In genomic region chr14:20305265-20306078, GRCh38 we compare ENCODE assay signal across 8 cellular contexts. TPM values are rescaled to one million over a fixed set of nuclear protein-coding genes. Genes with fewer than 3 reads are reported as not detected.
DNase-seq lines count a peak whose midpoint lies in the region; ATAC-seq, FAIRE-seq and TF ChIP-seq lines count a peak whose summit lies in the region.

TTC5 (minus strand) TSS chr14:20305951; CDS start chr14:20305937, 14 bp downstream.

- H3K27ac ChIP-seq in keratinocyte (ENCODE audit: control insufficient read depth, insufficient read depth, low read length), result peak within 1 kb of the TSS; percentile 58

- DNase-seq in AG09309 (ENCODE audit: low read depth), result peak; percentile 60
- DNase-seq in NCI-H345 (lab: John Stamatoyannopoulos, UW), result peak; percentile 87
- peak; percentile 89 for DNase-seq in activated B cell treated with CpG ODN at 0.5 μM for 24 hours
- DNase-seq in central memory CD8-positive, alpha-beta T cell (ENCODE audit: low spot score in 2 of 2), result peak; percentile 88 to 95
- no peak for DNase-seq in keratinocyte (ENCODE audit: low read depth, low spot score)
- peak; percentile 83 to 84 for DNase-seq in stimulated activated CD4-positive, alpha-beta T cell treated with anti-CD3 and anti-CD28 coated beads, Interleukin-15, amount 100 ng/mL, for 1 hour (ENCODE audit: low read depth in 1 of 2, low spot score in 1 of 2)

- peak; percentile 96 for TF ChIP-seq CTCF in AG09309 (IDR thresholded peaks at IDR 0.05; ENCODE audit: control insufficient read depth, insufficient read depth, low read depth, low read length, missing control alignments)
- TF ChIP-seq CTCF in activated B cell treated with CpG ODN at 0.5 μM for 24 hours (IDR thresholded peaks at IDR 0.05), result no peak
- TF ChIP-seq CTCF in keratinocyte (optimal IDR thresholded peaks at IDR 0.05 in 1 of 3, IDR thresholded peaks at IDR 0.05 in 1 of 3, conservative IDR thresholded peaks at IDR 0.05 in 1 of 3; ENCODE audit: extremely low read depth in 1 of 3, insufficient read depth in 2 of 3, low read length in 3 of 3), result peak; percentile 88 to 97 (median 95)

- no peaks in the 10 kb centered on the region for H3K9me1 ChIP-seq in keratinocyte (ENCODE audit: control insufficient read depth, extremely low read depth, insufficient read depth, low read length)

- no peaks in the 10 kb centered on the region for H3K36me3 ChIP-seq in keratinocyte (ENCODE audit: control insufficient read depth in 2 of 2, extremely low read depth in 1 of 2, insufficient read depth in 2 of 2, low read length in 2 of 2)

- H3K27me3 ChIP-seq in keratinocyte (ENCODE audit: control insufficient read depth, extremely low read depth, insufficient read depth, low read length), result no peaks in the 10 kb centered on the region

- peak; percentile 56 for TF ChIP-seq POLR2A in GM18951 (IDR thresholded peaks at IDR 0.05; ENCODE audit: extremely low read depth, insufficient read depth, insufficient read length)

- no peaks in the 10 kb centered on the region for H4K20me1 ChIP-seq in keratinocyte (ENCODE audit: control insufficient read depth, extremely low read depth, insufficient read depth, low read length)

- H3K4me3 Mint-ChIP-seq in activated B cell treated with CpG ODN at 0.5 μM for 24 hours, result peak within 1 kb of the TSS; percentile 87
- H3K4me3 Mint-ChIP-seq in central memory CD8-positive, alpha-beta T cell, result peak within 1 kb of the TSS; percentile 88

- H3K79me2 ChIP-seq in keratinocyte (ENCODE audit: control insufficient read depth, insufficient read depth, low read length), result peaks cover 16% of the 10 kb centered on the region

- intact Hi-C loops in activated B cell treated with CpG ODN at 0.5 μM for 24 hours (cut with micrococcal nuclease), result loop anchor here (1.0 kb wide), 1 partner anchor 38 kb away; the partner anchor contains the start of gene PARP2

- dilution Hi-C loops in keratinocyte (cut with MboI; ENCODE audit: extremely low pct_ligation_motif_present, low sequenced_read_pairs), result no loop called here

- peak; percentile 94 for ATAC-seq in HG03280 (IDR thresholded peaks at IDR 0.05; ENCODE audit: unreplicated experiment)
- peak; percentile 99 for ATAC-seq in activated B cell treated with CpG ODN at 0.5 μM for 24 hours (ENCODE audit: low read depth)
- peak; percentile 96 for ATAC-seq in central memory CD8-positive, alpha-beta T cell (replicated peaks; ENCODE audit: extremely low read depth, poor library complexity, severe bottlenecking)

- CTCF ChIA-PET in activated B cell treated with CpG ODN at 0.5 μM for 24 hours (lab: Charles Lee), result interaction anchor here (0.7 kb wide), 1 partner anchor 665 kb away, joined by 3 read pairs; no protein-coding TSS in a partner anchor

- peak; percentile 74 for FAIRE-seq in keratinocyte (lab: Jason Lieb, UNC)

- peak within 1 kb of the TSS; percentile 81 for H3K27ac Mint-ChIP-seq in activated B cell treated with CpG ODN at 0.5 μM for 24 hours
- H3K27ac Mint-ChIP-seq in central memory CD8-positive, alpha-beta T cell (ENCODE audit: low read depth), result peak within 1 kb of the TSS; percentile 84

- in situ Hi-C loops in GM18951 (cut with MboI; ENCODE audit: low sequenced_read_pairs, unreplicated experiment), result no loop called here

- H3K4me2 ChIP-seq in keratinocyte (ENCODE audit: control insufficient read depth, extremely low read depth, insufficient read depth, low read depth, low read length), result peak within 1 kb of the TSS; percentile 93

- H3K9ac ChIP-seq in keratinocyte (ENCODE audit: control insufficient read depth, extremely low read depth, insufficient read depth, low read length), result peak within 1 kb of the TSS; percentile 74

- peak within 1 kb of the TSS; percentile 72 for H3K4me3 ChIP-seq in AG09309 (ENCODE audit: control insufficient read depth, low read depth, low read length)
- H3K4me3 ChIP-seq in keratinocyte (ENCODE audit: control insufficient read depth in 2 of 3, extremely low read depth in 1 of 3, insufficient read depth in 2 of 3, low read depth in 1 of 3, low read length in 3 of 3), result peak within 1 kb of the TSS; percentile 69 to 99 (median 97)

- peaks cover 27% of the 10 kb centered on the region for H3K4me1 Mint-ChIP-seq in activated B cell treated with CpG ODN at 0.5 μM for 24 hours
- H3K4me1 Mint-ChIP-seq in central memory CD8-positive, alpha-beta T cell, result peaks cover 37% of the 10 kb centered on the region

- peaks cover 29% of the 10 kb centered on the region for H3K36me3 Mint-ChIP-seq in activated B cell treated with CpG ODN at 0.5 μM for 24 hours (ENCODE audit: low read depth)
- H3K36me3 Mint-ChIP-seq in central memory CD8-positive, alpha-beta T cell (ENCODE audit: insufficient read depth), result peaks cover 16% of the 10 kb centered on the region

- H3K27me3 Mint-ChIP-seq in activated B cell treated with CpG ODN at 0.5 μM for 24 hours, result no peaks in the 10 kb centered on the region
- no peaks in the 10 kb centered on the region for H3K27me3 Mint-ChIP-seq in central memory CD8-positive, alpha-beta T cell

- H3K9me3 Mint-ChIP-seq in activated B cell treated with CpG ODN at 0.5 μM for 24 hours, result no peaks in the 10 kb centered on the region
- no peaks in the 10 kb centered on the region for H3K9me3 Mint-ChIP-seq in central memory CD8-positive, alpha-beta T cell

- POLR2A ChIA-PET in activated B cell treated with CpG ODN at 0.5 μM for 24 hours (lab: Charles Lee), result interaction anchor here (1.0 kb wide), 1 partner anchor 28 kb away, joined by 3 read pairs; the partner anchor contains the start of gene CCNB1IP1

- peak within 1 kb of the TSS; percentile 98 for H2AFZ ChIP-seq in keratinocyte (ENCODE audit: control insufficient read depth, low read length)

- H3K9me3 ChIP-seq in keratinocyte (ENCODE audit: control insufficient read depth, low read depth, low read length), result no peaks in the 10 kb centered on the region

- peaks cover 11% of the 10 kb centered on the region for H3K4me1 ChIP-seq in keratinocyte (ENCODE audit: control insufficient read depth, extremely low read depth, insufficient read depth, low read length)

RNA-seq across cellular contexts. Expression of gene TTC5, which starts in this region (rescaled TPM):
- 25.0 and 32.7 TPM in 2 replicates for total RNA-seq in activated B cell treated with CpG ODN at 0.5 μM for 24 hours
- 13.7 to 19.2 TPM (median 13.9 TPM) in 3 replicates for polyA plus RNA-seq in keratinocyte
- polyA plus RNA-seq in keratinocyte (2011; ENCODE audit: low read depth), result 5.3 TPM
- polyA plus RNA-seq in keratinocyte (2011; cell fraction: cytosol; rRNA removed), result 10.1 and 11.8 TPM in 2 replicates
- polyA plus RNA-seq in keratinocyte (2011; cell fraction: nucleus; rRNA removed), result 11.8 and 16.6 TPM in 2 replicates
- polyA plus RNA-seq in keratinocyte (2012; ENCODE audit: low replicate concordance), result 7.2 and 14.1 TPM in 2 replicates
- 10.9 to 18.5 TPM (median 17.3 TPM) in 3 replicates for polyA minus RNA-seq in keratinocyte
- 20.7 TPM for polyA minus RNA-seq in keratinocyte (2011; cell fraction: cytosol; rRNA and poly(A)+ RNA removed)
- polyA minus RNA-seq in keratinocyte (2011; cell fraction: nucleus; rRNA and poly(A)+ RNA removed), result 8.5 and 15.7 TPM in 2 replicates
